13 cellular contexts compared by ENCODE assay signal in genomic region chr9:121604242-121604641, GRCh38. TPM values are rescaled to one million over a fixed set of nuclear protein-coding genes. Genes with fewer than 3 reads are reported as not detected.
A peak's percentile ranks its signal among the peaks of the same experiment; 100 is the strongest.
DNase-seq lines count a peak whose midpoint lies in the region; ATAC-seq and TF ChIP-seq lines count a peak whose summit lies in the region.
"Had no signal": no experiment of that assay in that cellular context is flagged by ENCODE, and none has a peak within 500 bp of the region (broad histone marks: within the 10 kb centered on the region; RNA-seq: fewer than 3 reads in every experiment).

No MANE protein-coding gene starts in this region.

- H3K79me2 ChIP-seq in HCT116 (ENCODE audit: insufficient read depth, low read length), result peaks cover 56% of the 10 kb centered on the region

- peak overlapping the region; percentile 56 for H3K4me2 ChIP-seq in HCT116 (ENCODE audit: low read length)
- H3K4me2 ChIP-seq: PC-9 had no signal

- no peaks in the 10 kb centered on the region for H3K9me3 Mint-ChIP-seq in WTC11
- H3K9me3 Mint-ChIP-seq in CD8-positive, alpha-beta memory T cell, result peaks cover 0 to 1% (median 0%) of the 10 kb centered on the region in 5 donors
- H3K9me3 Mint-ChIP-seq in activated CD4-positive, alpha-beta T cell treated with anti-CD3 and anti-CD28 coated beads, Interleukin-2, amount 10 ng/mL, durations not matched to agents 24 days and 14 days, result no peaks in the 10 kb centered on the region

- no peak for ATAC-seq in HCT116
- ATAC-seq in WTC11, result no peak
- no peak for ATAC-seq in lower lobe of right lung
- ATAC-seq in HG03469 (IDR thresholded peaks at IDR 0.05; ENCODE audit: unreplicated experiment), result no peak

- no peaks in the 10 kb centered on the region for H3K36me3 Mint-ChIP-seq in WTC11
- H3K36me3 Mint-ChIP-seq in CD8-positive, alpha-beta memory T cell, result no peaks in the 10 kb centered on the region
- no peaks in the 10 kb centered on the region for H3K36me3 Mint-ChIP-seq in activated CD4-positive, alpha-beta T cell treated with anti-CD3 and anti-CD28 coated beads, Interleukin-2, amount 10 ng/mL, durations not matched to agents 24 days and 14 days (ENCODE audit: low read depth)

- H3K27me3 ChIP-seq in HCT116 (ENCODE audit: insufficient read depth, low read length) (no peaks in the 10 kb centered on the region), lower lobe of right lung (ENCODE audit: low read depth) (peaks cover 8% of the 10 kb centered on the region)
- peaks cover 12% of the 10 kb centered on the region for H3K27me3 ChIP-seq in CD8-positive, alpha-beta memory T cell (ENCODE audit: insufficient read depth, low read length, poor library complexity, severe bottlenecking)

- peak; percentile 47 for DNase-seq in Ammon's horn (ENCODE audit: low spot score)
- no peak for DNase-seq in HCT116 (ENCODE audit: low read depth, low spot score)
- DNase-seq in WTC11 (ENCODE audit: low spot score), result no peak
- peak; percentile 56 for DNase-seq in lower lobe of right lung
- DNase-seq in stimulated activated naive CD4-positive, alpha-beta T cell (lab: John Stamatoyannopoulos, UW), result no peak
- DNase-seq in CD8-positive, alpha-beta memory T cell, result no peak
- no peak for DNase-seq in activated CD4-positive, alpha-beta T cell treated with anti-CD3 and anti-CD28 coated beads, Interleukin-2, amount 10 ng/mL, durations not matched to agents 24 days and 14 days
- DNase-seq: activated T-cell treated with anti-CD3 and anti-CD28 coated beads, Interleukin-2, amount 50 U/mL, for 48 hours; NCI-H1092 treated with DMSO at 0.1 percent for 48 hours; PC-9 had no signal

- no peak for TF ChIP-seq POLR2A in HCT116 (IDR thresholded peaks at IDR 0.05; ENCODE audit: borderline replicate concordance, extremely low read depth, insufficient read depth, insufficient read length)

- no peak overlapping the region for H3K4me3 ChIP-seq in HCT116 (replicated peaks in 1 of 2; ENCODE audit: low read depth in 1 of 2, low read length in 2 of 2)
- no peak overlapping the region for H3K4me3 ChIP-seq in lower lobe of right lung
- no peak overlapping the region for H3K4me3 ChIP-seq in CD8-positive, alpha-beta memory T cell (ENCODE audit: low read length)
- H3K4me3 ChIP-seq: lung, PC-9, skin epidermis had no signal

- TF ChIP-seq RAD21 in HCT116 (IDR thresholded peaks at IDR 0.05; ENCODE audit: low read depth), result no peak

- no peak for TF ChIP-seq CTCF in HCT116 (IDR thresholded peaks at IDR 0.05 in 2 of 3, conservative IDR thresholded peaks at IDR 0.05 in 1 of 3; ENCODE audit: borderline replicate concordance in 1 of 3, insufficient read depth in 1 of 3, low read depth in 2 of 3, low read length in 2 of 3)
- TF ChIP-seq CTCF in WTC11 (IDR thresholded peaks at IDR 0.05), result no peak
- no peak for TF ChIP-seq CTCF in lower lobe of right lung (IDR thresholded peaks at IDR 0.05)

- no TSS peak for BruUV-seq in HCT116 (replicated peaks; lab: Mats Ljungman, UMichigan)

- H4K20me1 ChIP-seq in HCT116 (ENCODE audit: insufficient read depth), result no peaks in the 10 kb centered on the region; the same call in 1 of the 2 replicates

- no peak overlapping the region for H3K9ac ChIP-seq in HCT116 (ENCODE audit: low read length)

- peaks cover 40% of the 10 kb centered on the region for H3K4me1 Mint-ChIP-seq in WTC11
- H3K4me1 Mint-ChIP-seq in CD8-positive, alpha-beta memory T cell, result peaks cover 0 to 4% (median 4%) of the 10 kb centered on the region in 3 donors
- peaks cover 6% of the 10 kb centered on the region for H3K4me1 Mint-ChIP-seq in activated CD4-positive, alpha-beta T cell treated with anti-CD3 and anti-CD28 coated beads, Interleukin-2, amount 10 ng/mL, durations not matched to agents 24 days and 14 days

- POLR2A ChIA-PET in HCT116 (lab: Charles Lee) (no interaction called here), WTC11 (lab: Charles Lee) (interaction anchor here (0.5 kb wide), 1 partner anchor 723 kb away, joined by 4 read pairs; no protein-coding TSS in a partner anchor)
- POLR2A ChIA-PET in CD8-positive, alpha-beta memory T cell (lab: Charles Lee), result no interaction called here

- peaks cover 14% of the 10 kb centered on the region for H3K27me3 Mint-ChIP-seq in WTC11 (ENCODE audit: low read depth)
- peaks cover 33 to 67% of the 10 kb centered on the region in 2 donors for H3K27me3 Mint-ChIP-seq in CD8-positive, alpha-beta memory T cell
- H3K27me3 Mint-ChIP-seq in activated CD4-positive, alpha-beta T cell treated with anti-CD3 and anti-CD28 coated beads, Interleukin-2, amount 10 ng/mL, durations not matched to agents 24 days and 14 days, result peaks cover 30% of the 10 kb centered on the region

- intact Hi-C loops in HCT116 (cut with micrococcal nuclease) (no loop called here), lower lobe of right lung (cut with DNase I) (no loop called here)
- intact Hi-C loops in activated CD4-positive, alpha-beta T cell treated with anti-CD3 and anti-CD28 coated beads, Interleukin-2, amount 10 ng/mL, durations not matched to agents 24 days and 14 days (cut with micrococcal nuclease), result no loop called here

- H3K9me3 ChIP-seq in HCT116 (ENCODE audit: control insufficient read depth in 1 of 2, insufficient read depth in 1 of 2, low read depth in 1 of 2, low read length in 2 of 2), result no peaks in the 10 kb centered on the region
- H3K9me3 ChIP-seq in lower lobe of right lung, result no peaks in the 10 kb centered on the region
- no peaks in the 10 kb centered on the region for H3K9me3 ChIP-seq in CD8-positive, alpha-beta memory T cell (ENCODE audit: low read length)

- H3K9me2 ChIP-seq in HCT116 (ENCODE audit: insufficient read depth), result no peaks in the 10 kb centered on the region

- peaks cover 42 to 63% of the 10 kb centered on the region in 2 experiments for H3K4me1 ChIP-seq in HCT116 (ENCODE audit: control insufficient read depth in 1 of 2, insufficient read depth in 2 of 2, low read length in 2 of 2)
- peaks cover 49% of the 10 kb centered on the region for H3K4me1 ChIP-seq in lower lobe of right lung
- no peaks in the 10 kb centered on the region for H3K4me1 ChIP-seq in CD8-positive, alpha-beta memory T cell (ENCODE audit: insufficient read depth, low read length)

- peak overlapping the region; percentile 93; the same call in 1 of the 2 replicates for H3K27ac Mint-ChIP-seq in WTC11
- H3K27ac Mint-ChIP-seq in CD8-positive, alpha-beta memory T cell, result no peak overlapping the region
- no peak overlapping the region for H3K27ac Mint-ChIP-seq in activated CD4-positive, alpha-beta T cell treated with anti-CD3 and anti-CD28 coated beads, Interleukin-2, amount 10 ng/mL, durations not matched to agents 24 days and 14 days

- no peak overlapping the region for H2AFZ ChIP-seq in HCT116 (ENCODE audit: low read depth, low read length, poor library complexity, severe bottlenecking)
- H2AFZ ChIP-seq: PC-9 had no signal

- no peak overlapping the region for H3K4me3 Mint-ChIP-seq in WTC11
- no peak overlapping the region for H3K4me3 Mint-ChIP-seq in CD8-positive, alpha-beta memory T cell
- no peak overlapping the region for H3K4me3 Mint-ChIP-seq in activated CD4-positive, alpha-beta T cell treated with anti-CD3 and anti-CD28 coated beads, Interleukin-2, amount 10 ng/mL, durations not matched to agents 24 days and 14 days

- peak overlapping the region; percentile 13; the same call in 1 of the 2 replicates for H3K27ac ChIP-seq in HCT116 (ENCODE audit: low read depth, low read length)
- no peak overlapping the region for H3K27ac ChIP-seq in lower lobe of right lung
- H3K27ac ChIP-seq in CD8-positive, alpha-beta memory T cell (ENCODE audit: low read depth, low read length), result no peak overlapping the region
- H3K27ac ChIP-seq: PC-9 had no signal

- CTCF ChIA-PET in HCT116 (lab: Charles Lee), result interaction anchor here (0.8 to 1.4 kb wide), 2 partner anchors 16 to 18 kb away, joined by 3 to 6 read pairs; no protein-coding TSS in a partner anchor
- CTCF ChIA-PET in WTC11 (lab: Charles Lee), result interaction anchor here (0.8 to 1.9 kb wide), 9 partner anchors 17 to 327 kb away, joined by 3 to 15 read pairs (median 4); no protein-coding TSS in a partner anchor
- CTCF ChIA-PET in CD8-positive, alpha-beta memory T cell (lab: Charles Lee), result no interaction called here

- H3K36me3 ChIP-seq in HCT116 (ENCODE audit: control insufficient read depth in 1 of 2, insufficient read depth in 2 of 2, low read length in 2 of 2) (0 out of 4 replicates have a peak, but pooled peaks cover 0 to 2% of the 10 kb centered on the region in 2 experiments), lower lobe of right lung (no peaks in the 10 kb centered on the region)
- H3K36me3 ChIP-seq in CD8-positive, alpha-beta memory T cell (ENCODE audit: insufficient read depth, low read length), result no peaks in the 10 kb centered on the region

- RAD21 ChIA-PET in HCT116 (lab: Charles Lee; ENCODE audit: low non-redundant PET in 1 of 2, low total read pairs in 2 of 2, uncharacterized antibody in 2 of 2, unreplicated experiment in 2 of 2), result no interaction called here

TF ChIP-seq in HCT116, 20 proteins besides CTCF, POLR2A, EP300 and RAD21:
- peak; percentile 89 for TF ChIP-seq TCF7L2 (IDR thresholded peaks at IDR 0.05; ENCODE audit: borderline replicate concordance, extremely low read depth, insufficient read depth, insufficient read length)
- no peak for TF ChIP-seq SP1 (IDR thresholded peaks at IDR 0.05; ENCODE audit: low read depth)
- no peak for TF ChIP-seq EZH2phosphoT487 (IDR thresholded peaks at IDR 0.05; ENCODE audit: borderline replicate concordance)

RNA-seq across cellular contexts. Expression of gene DAB2IP, which starts 47.2 kb away (rescaled TPM):
- total RNA-seq in HCT116 (2021; ENCODE audit: unreplicated experiment) (31.0 TPM), WTC11 (2021) (35.0 to 52.6 TPM (median 35.7 TPM) in 3 replicates), lower lobe of right lung (54.1 TPM)
- 15.1 and 18.9 TPM in 2 replicates for polyA plus RNA-seq in HCT116 (2012)
- under 1 TPM; 0.15 to 0.27 TPM for total RNA-seq in CD8-positive, alpha-beta memory T cell
- polyA plus RNA-seq in CD8-positive, alpha-beta memory T cell, result 0.41 TPM
- total RNA-seq in activated CD4-positive, alpha-beta T cell treated with anti-CD3 and anti-CD28 coated beads, Interleukin-2, amount 10 ng/mL, durations not matched to agents 24 days and 14 days, result not detected in 2 replicates

Comparison
In these comparisons a context has a peak if more than half of its experiments do, and no peak if none do; other contexts are left out.
1. DNase-seq: peak in Ammon's horn (single experiment) and lower lobe of right lung (single experiment); none in HCT116 (single experiment), WTC11 (single experiment), stimulated activated naive CD4-positive, alpha-beta T cell (0 of 6), CD8-positive, alpha-beta memory T cell (0 of 5) and activated CD4-positive, alpha-beta T cell treated with anti-CD3 and anti-CD28 coated beads, Interleukin-2, amount 10 ng/mL, durations not matched to agents 24 days and 14 days (single experiment).
2. RNA of gene DAB2IP, which starts 47.2 kb away (total RNA-seq): 54.1 TPM in lower lobe of right lung (single experiment), 35.0 to 52.6 TPM in WTC11 and 31.0 TPM in HCT116 (single experiment); 0.15 to 0.27 TPM in CD8-positive, alpha-beta memory T cell and not detected in activated CD4-positive, alpha-beta T cell treated with anti-CD3 and anti-CD28 coated beads, Interleukin-2, amount 10 ng/mL, durations not matched to agents 24 days and 14 days; every median in the first group is over 10 times any median in the second.